ENCODE assay signal across 9 cellular contexts in the genomic region with DNA sequence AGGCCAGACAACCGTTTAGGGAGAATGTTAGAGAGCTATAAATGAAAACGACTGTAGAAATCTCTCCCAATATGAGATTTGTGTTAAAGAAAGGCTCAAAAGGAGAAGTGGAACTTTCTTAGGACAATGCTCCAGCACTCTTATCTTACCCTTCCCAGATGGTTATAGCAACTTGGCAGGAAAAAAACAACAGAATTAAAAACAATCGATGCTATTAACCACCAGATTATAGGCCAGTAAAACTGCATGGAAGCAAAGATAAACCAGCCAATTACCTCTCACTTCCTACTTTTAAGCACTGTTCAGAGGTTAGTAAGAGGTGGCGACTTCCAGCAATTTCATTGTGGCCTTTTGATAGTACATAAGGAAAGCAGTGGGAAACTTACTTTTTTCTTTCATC.
"Had no signal": no experiment of that assay in that cellular context is flagged by ENCODE, and none has a peak within 500 bp of the region (broad histone marks: within the 10 kb centered on the region; RNA-seq: fewer than 3 reads in every experiment).

No MANE protein-coding gene starts in this region.

- ATAC-seq: activated CD8-positive, alpha-beta T cell treated with anti-CD3 and anti-CD28 coated beads, Interleukin-2, amount 10 ng/mL, durations not matched to agents 7 days and 5 days; activated naive CD8-positive, alpha-beta T cell treated with anti-CD3 and anti-CD28 coated beads, Interleukin-2, amount 50 U/mL, for 24 hours had no signal

- H3K9me3 ChIP-seq: tibial artery, uterus had no signal

- H3K4me3 ChIP-seq: tibial artery, uterus had no signal

- H3K27ac Mint-ChIP-seq: activated CD8-positive, alpha-beta T cell treated with anti-CD3 and anti-CD28 coated beads, Interleukin-2, amount 10 ng/mL, durations not matched to agents 7 days and 5 days; activated naive CD8-positive, alpha-beta T cell treated with anti-CD3 and anti-CD28 coated beads, Interleukin-2, amount 50 U/mL, for 24 hours; T-helper 2 cell treated with Interferon-gamma antibody and Interleukin-4, amounts not matched to agents 5 μg/mL and 100 μg/mL, for 36 hours had no signal

- H3K9me3 Mint-ChIP-seq: neural crest cell; T-helper 2 cell treated with Interferon-gamma antibody and Interleukin-4, amounts not matched to agents 5 μg/mL and 100 μg/mL, for 36 hours had no signal

- H3K4me1 ChIP-seq: uterus had no signal

- H3K4me3 Mint-ChIP-seq: activated CD8-positive, alpha-beta T cell treated with anti-CD3 and anti-CD28 coated beads, Interleukin-2, amount 10 ng/mL, durations not matched to agents 7 days and 5 days; activated naive CD8-positive, alpha-beta T cell treated with anti-CD3 and anti-CD28 coated beads, Interleukin-2, amount 50 U/mL, for 24 hours; neural crest cell; T-helper 2 cell treated with Interferon-gamma antibody and Interleukin-4, amounts not matched to agents 5 μg/mL and 100 μg/mL, for 36 hours had no signal

- H3K27me3 Mint-ChIP-seq: activated naive CD8-positive, alpha-beta T cell treated with anti-CD3 and anti-CD28 coated beads, Interleukin-2, amount 50 U/mL, for 24 hours had no signal

- H3K27me3 ChIP-seq: tibial artery, uterus had no signal

- H3K27ac ChIP-seq: tibial artery, uterus, WERI-Rb-1 had no signal

- H3K36me3 ChIP-seq: tibial artery, uterus, WERI-Rb-1 had no signal

- DNase-seq: activated CD4-positive, alpha-beta T cell treated with anti-CD3 and anti-CD28 coated beads for 4 hours; activated CD8-positive, alpha-beta memory T cell treated with anti-CD3 and anti-CD28 coated beads, Interleukin-2, amount 50 U/mL, for 48 hours; activated CD8-positive, alpha-beta T cell treated with anti-CD3 and anti-CD28 coated beads, Interleukin-2, amount 10 ng/mL, durations not matched to agents 7 days and 5 days; activated naive CD8-positive, alpha-beta T cell treated with anti-CD3 and anti-CD28 coated beads, Interleukin-2, amount 50 U/mL, for 24 hours; tibial artery; uterus; WERI-Rb-1 had no signal
